In the genomic region with DNA sequence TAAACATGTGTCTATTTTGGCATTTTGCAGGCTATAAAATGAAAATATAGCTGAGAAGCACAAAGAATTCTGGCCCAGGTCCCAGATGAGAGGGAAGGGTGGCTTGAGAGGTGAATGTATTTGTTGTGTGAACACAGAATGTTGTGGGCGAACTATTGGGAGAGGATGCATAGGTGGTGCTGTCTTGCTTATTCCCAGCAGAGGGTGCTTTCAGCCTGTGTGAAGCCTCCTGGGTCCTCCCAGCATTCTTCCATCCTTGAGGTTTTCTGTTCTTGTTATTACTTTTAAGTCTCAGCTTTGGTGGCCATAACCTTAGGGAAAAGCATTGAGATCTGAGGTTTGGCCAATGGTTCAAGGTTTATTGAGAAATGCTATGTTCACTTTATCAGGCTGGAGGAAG, we compare ENCODE assay signal across 9 cellular contexts.
DNase-seq lines count a peak whose midpoint lies in the region; ATAC-seq and TF ChIP-seq lines count a peak whose summit lies in the region.
"Had no signal": no experiment of that assay in that cellular context is flagged by ENCODE, and none has a peak within 500 bp of the region (broad histone marks: within the 10 kb centered on the region; RNA-seq: fewer than 3 reads in every experiment).

No MANE protein-coding gene starts in this region.

- H3K27me3 ChIP-seq in AG04450 (ENCODE audit: control insufficient read depth, insufficient read depth, low read length), result no peaks in the 10 kb centered on the region
- no peaks in the 10 kb centered on the region for H3K27me3 ChIP-seq in GM23248 (replicated peaks; ENCODE audit: insufficient read depth)
- H3K27me3 ChIP-seq in testis, result no peaks in the 10 kb centered on the region
- H3K27me3 ChIP-seq in Peyer's patch, result no peaks in the 10 kb centered on the region

- TF ChIP-seq POLR2A in testis (IDR thresholded peaks at IDR 0.05) (no peak), Peyer's patch (IDR thresholded peaks at IDR 0.05) (no peak)

- H3K36me3 ChIP-seq in GM23248 (ENCODE audit: low read depth) (no peaks in the 10 kb centered on the region), testis (ENCODE audit: low read depth, missing control alignments) (no peaks in the 10 kb centered on the region), Peyer's patch (no peaks in the 10 kb centered on the region)

- POLR2A ChIA-PET in AG04450 (lab: Yijun Ruan, JAX) (no interaction called here), RWPE1 (lab: Yijun Ruan, JAX; ENCODE audit: low non-redundant PET) (no interaction called here)

- DNase-seq in AG04450 (ENCODE audit: low read depth, low spot score), result peak; percentile 29
- DNase-seq in GM23248, result peak; percentile 80
- peak; percentile 32 for DNase-seq in RWPE1 (ENCODE audit: low spot score)
- DNase-seq in iPS-NIHi11 (ENCODE audit: low spot score), result peak; percentile 60
- no peak for DNase-seq in testis
- DNase-seq in Peyer's patch, result no peak
- DNase-seq: activated CD8-positive, alpha-beta T cell treated with anti-CD3 and anti-CD28 coated beads, Interleukin-2, amount 10 ng/mL, durations not matched to agents 7 days and 5 days had no signal

- H3K27ac ChIP-seq in AG04450 (ENCODE audit: low read depth, low read length) (no peak overlapping the region), GM23248 (no peak overlapping the region), RWPE1 (no peak overlapping the region), testis (no peak overlapping the region), Peyer's patch (no peak overlapping the region)

- intact Hi-C loops in testis (cut with DNase I; ENCODE audit: low total_unique reads), result no loop called here

- no peak overlapping the region for H3K9ac ChIP-seq in GM23248

- 18 to 23% methylated on average over 1 of the region's 1 CpG for WGBS in GM23248 (ENCODE audit: low coverage in 1 of 2, low lambda C conversion rate in 2 of 2, missing lambda C conversion rate in 2 of 2), 2 experiments
- WGBS in testis, 2 donors, result 61 to 74% methylated on average over 1 of the region's 1 CpG

- H3K4me3 ChIP-seq in AG04450 (ENCODE audit: low read depth, low read length) (no peak overlapping the region), GM23248 (no peak overlapping the region), testis (no peak overlapping the region), Peyer's patch (no peak overlapping the region)

- no peak overlapping the region for H3K4me2 ChIP-seq in GM23248 (ENCODE audit: unreplicated experiment)

- TF ChIP-seq CTCF in AG04450 (IDR thresholded peaks at IDR 0.05; ENCODE audit: low read depth, low read length) (peak; percentile 85), RWPE1 (conservative IDR thresholded peaks at IDR 0.05; ENCODE audit: low read depth) (no peak), testis (IDR thresholded peaks at IDR 0.05) (no peak), Peyer's patch (IDR thresholded peaks at IDR 0.05) (no peak)

- ATAC-seq in HG02840 (IDR thresholded peaks at IDR 0.05; ENCODE audit: low FRiP score, unreplicated experiment), result no peak
- no peak for ATAC-seq in GM21825 (IDR thresholded peaks at IDR 0.05; ENCODE audit: unreplicated experiment)
- ATAC-seq: activated CD8-positive, alpha-beta T cell treated with anti-CD3 and anti-CD28 coated beads, Interleukin-2, amount 10 ng/mL, durations not matched to agents 7 days and 5 days had no signal

- in situ Hi-C loops in GM23248 (cut with MboI), result no loop called here

- H3K79me2 ChIP-seq in GM23248 (ENCODE audit: insufficient read depth), result no peaks in the 10 kb centered on the region

- 0 out of 2 replicates have a peak, but pooled peaks cover 3% of the 10 kb centered on the region for H3K4me1 ChIP-seq in GM23248 (ENCODE audit: insufficient read depth)
- H3K4me1 ChIP-seq in testis, result no peaks in the 10 kb centered on the region
- H3K4me1 ChIP-seq in Peyer's patch, result no peaks in the 10 kb centered on the region

- H3K9me3 ChIP-seq in AG04450 (ENCODE audit: control insufficient read depth, insufficient read depth, low read length) (no peaks in the 10 kb centered on the region), GM23248 (ENCODE audit: low read depth) (no peaks in the 10 kb centered on the region), testis (no peaks in the 10 kb centered on the region), Peyer's patch (no peaks in the 10 kb centered on the region)

- H3F3A ChIP-seq in GM23248 (ENCODE audit: insufficient read depth), result no peaks in the 10 kb centered on the region

- H2AFZ ChIP-seq in GM23248, result peak overlapping the region; percentile 45; the same call in 1 of the 2 replicates

- no peaks in the 10 kb centered on the region for H4K20me1 ChIP-seq in GM23248 (ENCODE audit: insufficient read depth)

- no peaks in the 10 kb centered on the region for H3K9me2 ChIP-seq in GM23248 (ENCODE audit: insufficient read depth)

- CTCF ChIA-PET in AG04450 (lab: Charles Lee), result interaction anchor here (0.7 to 6.0 kb wide), 27 partner anchors 10 to 664 kb away, joined by 3 to 66 read pairs (median 4); no protein-coding TSS in a partner anchor
- CTCF ChIA-PET in RWPE1 (lab: Yijun Ruan, JAX), result interaction anchor here (0.5 to 1.4 kb wide), 10 partner anchors 11 to 461 kb away, joined by 3 to 5 read pairs (median 3); no protein-coding TSS in a partner anchor

Comparison
In these comparisons a context has a peak if more than half of its experiments do, and no peak if none do; other contexts are left out.
1. DNase-seq: peak in AG04450 (single experiment), GM23248 (single experiment), RWPE1 (single experiment) and iPS-NIHi11 (single experiment); none in testis (single experiment) and Peyer's patch (0 of 3).